9 cellular contexts compared by ENCODE assay signal in genomic region chr7:47600199-47601118, GRCh38. TPM values are rescaled to one million over a fixed set of nuclear protein-coding genes. Genes with fewer than 3 reads are reported as not detected.
DNase-seq lines count a peak whose midpoint lies in the region; ATAC-seq and TF ChIP-seq lines count a peak whose summit lies in the region.
"Had no signal": no experiment of that assay in that cellular context is flagged by ENCODE, and none has a peak within 500 bp of the region (broad histone marks: within the 10 kb centered on the region; RNA-seq: fewer than 3 reads in every experiment).

No MANE protein-coding gene starts in this region.

- H3F3A ChIP-seq in DOHH2 (ENCODE audit: control insufficient read depth, insufficient read depth), result peaks cover 13% of the 10 kb centered on the region

- H3K79me2 ChIP-seq in DOHH2 (ENCODE audit: control insufficient read depth, low read length), result no peaks in the 10 kb centered on the region

- H3K4me1 ChIP-seq in DOHH2 (ENCODE audit: control insufficient read depth, low read length) (peaks cover 38% of the 10 kb centered on the region), right lobe of liver (peaks cover 0 to 46% (median 24%) of the 10 kb centered on the region in 4 donors), HAP-1 (peaks cover 6% of the 10 kb centered on the region)

- peak; percentile 32 for DNase-seq in SKM-1 (lab: John Stamatoyannopoulos, UW; ENCODE audit: unreplicated experiment)
- DNase-seq in right lobe of liver, result no peak
- DNase-seq in HEK293T (ENCODE audit: extremely low spot score), result no peak
- no peak for DNase-seq in C1 segment of cervical spinal cord (lab: John Stamatoyannopoulos, UW)
- DNase-seq in HAP-1 (ENCODE audit: low spot score in 2 of 2), result no peak
- no peak for DNase-seq in activated CD8-positive, alpha-beta memory T cell treated with anti-CD3 and anti-CD28 coated beads, Interleukin-2, amount 50 U/mL, for 4 hours

- peak overlapping the region; percentile 93 for H3K27ac ChIP-seq in DOHH2 (ENCODE audit: low read depth, low read length)
- no peak overlapping the region for H3K27ac ChIP-seq in right lobe of liver
- H3K27ac ChIP-seq: VCaP had no signal

- intact Hi-C loops in right lobe of liver (cut with DNase I), result no loop called here

- H3K27me3 ChIP-seq in DOHH2 (ENCODE audit: control insufficient read depth, low read length) (no peaks in the 10 kb centered on the region), right lobe of liver (no peaks in the 10 kb centered on the region), HAP-1 (ENCODE audit: low read depth) (no peaks in the 10 kb centered on the region)

- in situ Hi-C loops in HAP-1 (cut with MboI; ENCODE audit: low sequenced_read_pairs), result no loop called here

- no peaks in the 10 kb centered on the region for H3K9me2 ChIP-seq in DOHH2 (replicated peaks; ENCODE audit: control insufficient read depth, low read length)

- peak overlapping the region; percentile 91 for H3K4me2 ChIP-seq in DOHH2 (ENCODE audit: low read length)

- peak overlapping the region; percentile 56 for H3K4me3 ChIP-seq in DOHH2 (ENCODE audit: low read length)
- H3K4me3 ChIP-seq in right lobe of liver, result no peak overlapping the region
- H3K4me3 ChIP-seq in HAP-1, result no peak overlapping the region

- CTCF ChIA-PET in HEK293T (lab: Yijun Ruan, JAX), result interaction anchor here (1.3 kb wide), 1 partner anchor 219 kb away, joined by 5 read pairs; no protein-coding TSS in a partner anchor

- TF ChIP-seq CTCF in DOHH2 (IDR thresholded peaks at IDR 0.05; ENCODE audit: low read depth, low read length, poor library complexity, severe bottlenecking) (no peak), right lobe of liver (IDR thresholded peaks at IDR 0.05) (no peak)

- no peaks in the 10 kb centered on the region for H4K20me1 ChIP-seq in DOHH2 (ENCODE audit: control insufficient read depth, insufficient read depth, low read depth, low read length)

- POLR2A ChIA-PET in HEK293T (lab: Yijun Ruan, JAX), result no interaction called here

- ATAC-seq in HG02759 (IDR thresholded peaks at IDR 0.05; ENCODE audit: unreplicated experiment), result peak; percentile 59
- peak; percentile 2 to 33 (median 20) for ATAC-seq in right lobe of liver

- no peak for TF ChIP-seq POLR2A in right lobe of liver (IDR thresholded peaks at IDR 0.05)

- peaks cover 27% of the 10 kb centered on the region for H3K9me3 ChIP-seq in DOHH2 (ENCODE audit: control insufficient read depth, insufficient read depth, low read length)
- H3K9me3 ChIP-seq in right lobe of liver, result no peaks in the 10 kb centered on the region
- peaks cover 8% of the 10 kb centered on the region; the same call in 1 of the 2 replicates for H3K9me3 ChIP-seq in HAP-1

- H3K36me3 ChIP-seq in DOHH2 (ENCODE audit: control insufficient read depth, low read length), result no peaks in the 10 kb centered on the region; the same call in 1 of the 2 replicates
- no peaks in the 10 kb centered on the region for H3K36me3 ChIP-seq in right lobe of liver
- no peaks in the 10 kb centered on the region for H3K36me3 ChIP-seq in HAP-1 (replicated peaks)

- WGBS in right lobe of liver (ENCODE audit: insufficient coverage, low coverage, low lambda C conversion rate, missing lambda C conversion rate), result 55% methylated on average over 12 of the region's 15 CpGs

TF ChIP-seq in HEK293T, 16 proteins besides CTCF, POLR2A, EP300 and RAD21:
- TF ChIP-seq FOXK2 (IDR thresholded peaks at IDR 0.05), result no peak
- TF ChIP-seq FOXM1 (IDR thresholded peaks at IDR 0.05; ENCODE audit: borderline replicate concordance), result no peak
- no peak for TF ChIP-seq NFRKB (IDR thresholded peaks at IDR 0.05)
- no peak for TF ChIP-seq ELF4 (IDR thresholded peaks at IDR 0.05)
- TF ChIP-seq FOXA1 (IDR thresholded peaks at IDR 0.05), result no peak
- TF ChIP-seq PKNOX1 (IDR thresholded peaks at IDR 0.05), result no peak
- no peak for TF ChIP-seq SP1 (IDR thresholded peaks at IDR 0.05)
TF ChIP-seq in HEK293T: peak in this region for 0.

RNA-seq across cellular contexts. Expression of gene TNS3, which starts 18.5 kb away (rescaled TPM):
- 10 to 100 TPM; 51.2 to 95.0 (median 58.4) TPM for total RNA-seq in right lobe of liver
